10 cellular contexts compared by ENCODE assay signal in genomic region chr2:28956890-28957289, GRCh38. TPM values are rescaled to one million over a fixed set of nuclear protein-coding genes. Genes with fewer than 3 reads are reported as not detected.
DNase-seq lines count a peak whose midpoint lies in the region; ATAC-seq and TF ChIP-seq lines count a peak whose summit lies in the region.
"Had no signal": no experiment of that assay in that cellular context is flagged by ENCODE, and none has a peak within 500 bp of the region (broad histone marks: within the 10 kb centered on the region; RNA-seq: fewer than 3 reads in every experiment).

No MANE protein-coding gene starts in this region.

- intact Hi-C loops in activated CD4-positive, alpha-beta T cell treated with anti-CD3 and anti-CD28 coated beads for 36 hours (cut with DNase I, micrococcal nuclease): loop anchor here (5.0 to 10.0 kb wide), 4 partner anchors 55 to 1115 kb away; partner anchors contain the start of gene CLIP4 (in 1 of the 2)
- intact Hi-C loops in psoas muscle (cut with DNase I): loop anchor here in 1 of 2 donors (5.0 kb wide), 1 partner anchor 1115 kb away; no protein-coding TSS in a partner anchor
- intact Hi-C loops in aorta (cut with DNase I): loop anchor here in 1 of 2 donors (10.0 kb wide), 1 partner anchor 1118 kb away; no protein-coding TSS in a partner anchor

- H3K4me3 ChIP-seq in psoas muscle (no peak overlapping the region), aorta (ENCODE audit: low read length in 2 of 2) (no peak overlapping the region)

- peak; percentile 17 for DNase-seq in activated CD4-positive, alpha-beta T cell treated with anti-CD3 and anti-CD28 coated beads, Interleukin-2, amount 50 U/mL, for 1 hour
- DNase-seq in activated CD4-positive, alpha-beta T cell treated with anti-CD3 and anti-CD28 coated beads for 36 hours: no peak
- DNase-seq in NCI-H2171 (lab: John Stamatoyannopoulos, UW): peak; percentile 35
- DNase-seq in dermis blood vessel endothelial cell: peak; percentile 27
- DNase-seq in psoas muscle: no peak
- no peak for DNase-seq in NCI-H2029 (lab: John Stamatoyannopoulos, UW)
- no peak for DNase-seq in aorta
- DNase-seq in NK-92 (lab: John Stamatoyannopoulos, UW; ENCODE audit: unreplicated experiment): no peak

- H3K36me3 ChIP-seq in psoas muscle (ENCODE audit: insufficient read depth in 1 of 2, low read depth in 1 of 2) (no peaks in the 10 kb centered on the region), aorta (ENCODE audit: control insufficient read depth in 1 of 2, insufficient read depth in 2 of 2, low read length in 1 of 2) (no peaks in the 10 kb centered on the region)

- H3K27ac Mint-ChIP-seq in activated CD4-positive, alpha-beta T cell treated with anti-CD3 and anti-CD28 coated beads for 36 hours: no peak overlapping the region
- H3K27ac Mint-ChIP-seq: CD4-positive, alpha-beta T cell had no signal

- no peak overlapping the region for H3K4me3 Mint-ChIP-seq in activated CD4-positive, alpha-beta T cell treated with anti-CD3 and anti-CD28 coated beads for 36 hours
- H3K4me3 Mint-ChIP-seq: CD4-positive, alpha-beta T cell had no signal

- H3K36me3 Mint-ChIP-seq in activated CD4-positive, alpha-beta T cell treated with anti-CD3 and anti-CD28 coated beads for 36 hours (ENCODE audit: low read depth): no peaks in the 10 kb centered on the region

- peaks cover 17% of the 10 kb centered on the region for H3K4me1 ChIP-seq in psoas muscle
- no peaks in the 10 kb centered on the region for H3K4me1 ChIP-seq in aorta (ENCODE audit: control insufficient read depth in 1 of 2, insufficient read depth in 2 of 2, low read length in 2 of 2)

- ATAC-seq in activated CD4-positive, alpha-beta T cell treated with anti-CD3 and anti-CD28 coated beads for 36 hours: no peak
- ATAC-seq in psoas muscle (no peak), aorta (ENCODE audit: low FRiP score) (no peak)

- CTCF ChIA-PET in activated CD4-positive, alpha-beta T cell treated with anti-CD3 and anti-CD28 coated beads for 36 hours (lab: Charles Lee): interaction anchor here (0.6 to 0.8 kb wide), 2 partner anchors 71 to 387 kb away, joined by 3 read pairs; no protein-coding TSS in a partner anchor

- peaks cover 3% of the 10 kb centered on the region for H3K4me1 Mint-ChIP-seq in activated CD4-positive, alpha-beta T cell treated with anti-CD3 and anti-CD28 coated beads for 36 hours

- H3K27me3 ChIP-seq in psoas muscle (ENCODE audit: insufficient read depth in 3 of 3, low read length in 2 of 3) (no peaks in the 10 kb centered on the region), aorta (ENCODE audit: control insufficient read depth in 1 of 2, insufficient read depth in 2 of 2, low read length in 1 of 2) (no peaks in the 10 kb centered on the region)

- H3K9me3 ChIP-seq in psoas muscle: no peaks in the 10 kb centered on the region
- no peaks in the 10 kb centered on the region for H3K9me3 ChIP-seq in aorta (ENCODE audit: control insufficient read depth, low read length)

- 44 to 70% (median 69%) methylated on average over 15 of the region's 15 CpGs for WGBS in psoas muscle, 3 donors
- 41 to 69% methylated on average over 15 of the region's 15 CpGs for WGBS in aorta, 2 donors

- POLR2A ChIA-PET in activated CD4-positive, alpha-beta T cell treated with anti-CD3 and anti-CD28 coated beads for 36 hours (lab: Charles Lee): no interaction called here

- no peak overlapping the region for H3K27ac ChIP-seq in psoas muscle
- H3K27ac ChIP-seq in aorta (ENCODE audit: low read depth in 1 of 2, low read length in 2 of 2): no peak overlapping the region
- H3K27ac ChIP-seq: epithelial cell of prostate had no signal

- no peaks in the 10 kb centered on the region for H3K9me3 Mint-ChIP-seq in activated CD4-positive, alpha-beta T cell treated with anti-CD3 and anti-CD28 coated beads for 36 hours (ENCODE audit: low read depth)
- H3K9me3 Mint-ChIP-seq: CD4-positive, alpha-beta T cell had no signal

- H3K27me3 Mint-ChIP-seq in activated CD4-positive, alpha-beta T cell treated with anti-CD3 and anti-CD28 coated beads for 36 hours: no peaks in the 10 kb centered on the region
- H3K27me3 Mint-ChIP-seq: CD4-positive, alpha-beta T cell had no signal

- peak; percentile 20 for TF ChIP-seq CTCF in psoas muscle (IDR thresholded peaks at IDR 0.05)

RNA-seq across cellular contexts. Expression of gene TOGARAM2, which starts 24.2 kb away (rescaled TPM):
- 1 to 10 TPM; 2.7 to 3.3 TPM for total RNA-seq in activated CD4-positive, alpha-beta T cell treated with anti-CD3 and anti-CD28 coated beads for 36 hours
- total RNA-seq in dermis blood vessel endothelial cell (0.19 TPM in 1 of 2 replicates, not detected in the other), psoas muscle (10 to 100 TPM in 3 of 4 donors, 1 to 10 TPM in 1; 2.2 to 98.4 (median 22.5) TPM), aorta (under 1 TPM; 0.65 to 0.78 TPM)
- polyA plus RNA-seq in psoas muscle (10 to 100 TPM in 2 of 3 donors, 1 to 10 TPM in 1; 6.1 to 54.2 (median 30.4) TPM), aorta (1 to 10 TPM in 1 of 2 donors, under 1 TPM in 1; 0.50 to 2.2 TPM)

Comparison
In these comparisons a context has a peak if more than half of its experiments do, and no peak if none do; other contexts are left out.
1. DNase-seq: peak in activated CD4-positive, alpha-beta T cell treated with anti-CD3 and anti-CD28 coated beads, Interleukin-2, amount 50 U/mL, for 1 hour (single experiment), NCI-H2171 (single experiment) and dermis blood vessel endothelial cell (single experiment); none in activated CD4-positive, alpha-beta T cell treated with anti-CD3 and anti-CD28 coated beads for 36 hours (single experiment), psoas muscle (0 of 2), NCI-H2029 (single experiment), aorta (0 of 2) and NK-92 (single experiment).